8 cellular contexts compared by ENCODE assay signal in the genomic region with DNA sequence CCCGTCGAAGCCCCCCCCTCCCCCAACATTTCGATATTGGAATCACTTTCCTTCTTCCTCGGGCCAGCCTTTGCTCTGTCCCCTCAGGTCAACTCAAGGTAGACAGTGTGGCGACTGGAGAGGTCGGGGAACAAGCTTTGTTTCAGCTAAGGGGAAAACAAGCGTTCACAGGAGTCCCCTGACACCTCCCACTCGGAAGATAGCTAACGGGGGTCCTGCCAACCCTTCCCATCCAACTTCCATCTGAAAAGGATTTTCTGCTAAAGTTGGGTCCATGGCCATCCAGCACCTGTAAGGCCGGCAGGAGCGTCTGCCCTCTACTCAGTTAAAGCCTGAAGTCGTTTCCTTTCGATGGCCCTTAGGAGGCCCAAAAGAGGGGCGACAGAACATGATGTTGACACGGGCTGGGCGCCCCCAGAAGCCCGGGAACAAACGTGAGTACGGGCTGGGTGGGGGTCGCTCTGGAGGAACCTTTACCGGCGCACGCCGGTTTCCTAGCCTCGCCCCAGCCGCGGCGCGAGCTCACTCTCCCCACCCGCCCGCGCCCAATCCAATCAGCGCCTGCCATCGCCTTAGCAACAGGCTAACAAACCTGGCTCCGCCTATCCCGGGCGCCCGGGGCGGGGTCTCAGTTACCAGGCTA. TPM values are rescaled to one million over a fixed set of nuclear protein-coding genes. Genes with fewer than 3 reads are reported as not detected.
DNase-seq lines count a peak whose midpoint lies in the region; TF ChIP-seq lines count a peak whose summit lies in the region.

No MANE protein-coding gene starts in this region.

- peaks cover 68% of the 10 kb centered on the region for H3K79me2 ChIP-seq in neural progenitor cell (ENCODE audit: low read depth)

- no peak for TF ChIP-seq EP300 in stomach (IDR thresholded peaks at IDR 0.05)

- no peak overlapping the region for H2AFZ ChIP-seq in neural progenitor cell (replicated peaks)

- peak overlapping the region; percentile 72 for H3K27ac Mint-ChIP-seq in neural progenitor cell

- H3K9me3 ChIP-seq in HAP-1 (no peaks in the 10 kb centered on the region), neural progenitor cell (ENCODE audit: low read depth) (no peaks in the 10 kb centered on the region), stomach (no peaks in the 10 kb centered on the region)

- intact Hi-C loops in stomach (cut with DNase I; ENCODE audit: low total_unique reads) = loop anchor here (10.0 kb wide), 1 partner anchor 276 kb away; no protein-coding TSS in a partner anchor

- WGBS in stomach, 5 donors = 0% methylated on average over 14 to 39 of the region's 39 CpGs

- H4K20me1 ChIP-seq in neural progenitor cell (ENCODE audit: low read depth) = peaks cover 7% of the 10 kb centered on the region

- no peak for TF ChIP-seq CTCF in foreskin fibroblast (IDR thresholded peaks at IDR 0.05; ENCODE audit: low read depth, low read length)
- no peak for TF ChIP-seq CTCF in neural progenitor cell (IDR thresholded peaks at IDR 0.05)
- no peak for TF ChIP-seq CTCF in stomach (IDR thresholded peaks at IDR 0.05)

- in situ Hi-C loops in HAP-1 (cut with MboI; ENCODE audit: low sequenced_read_pairs) = loop anchor here (10.0 kb wide), 2 partner anchors 276 to 516 kb away; no protein-coding TSS in a partner anchor

- peaks cover 75% of the 10 kb centered on the region for H3F3A ChIP-seq in neural progenitor cell (ENCODE audit: low read depth)

- peaks cover 43% of the 10 kb centered on the region for H3K36me3 ChIP-seq in HAP-1 (replicated peaks)
- peaks cover 22% of the 10 kb centered on the region for H3K36me3 ChIP-seq in neural progenitor cell
- H3K36me3 ChIP-seq in stomach = peaks cover under 1 to 26% (median 24%) of the 10 kb centered on the region in 4 donors

- peaks cover 14% of the 10 kb centered on the region for H3K36me3 Mint-ChIP-seq in neural progenitor cell

- H3K4me3 Mint-ChIP-seq in neural progenitor cell = peak overlapping the region; percentile 93

- H3K4me3 ChIP-seq in HAP-1 = peak overlapping the region; percentile 63
- H3K4me3 ChIP-seq in foreskin fibroblast (ENCODE audit: low read depth in 1 of 2, low read length in 2 of 2) = peak overlapping the region; percentile 74 to 77
- H3K4me3 ChIP-seq in neural progenitor cell = peak overlapping the region; percentile 99
- peak overlapping the region; percentile 63 to 76 (median 70) for H3K4me3 ChIP-seq in stomach

- peaks cover 3% of the 10 kb centered on the region for H3K27me3 Mint-ChIP-seq in neural progenitor cell (ENCODE audit: insufficient read depth, low read depth)

- DNase-seq in ELR (ENCODE audit: low read depth) (peak; percentile 97), HAP-1 (ENCODE audit: low spot score in 2 of 2) (peak; percentile 95 to 99), M059J (ENCODE audit: low read depth) (peak; percentile 96), SHP77 treated with DMSO at 0.1 percent for 48 hours (lab: John Stamatoyannopoulos, UW) (peak; percentile 84), activated gamma-delta T cell treated with Interleukin-2 at 50 U/mL for 16 hours (peak; percentile 98), foreskin fibroblast (peak; percentile 95 to 99), neural progenitor cell (ENCODE audit: low spot score) (peak; percentile 99), stomach (peak; percentile 99)

- H3K27me3 ChIP-seq in HAP-1 (ENCODE audit: low read depth) (no peaks in the 10 kb centered on the region), neural progenitor cell (no peaks in the 10 kb centered on the region), stomach (no peaks in the 10 kb centered on the region)

- no peaks in the 10 kb centered on the region for H3K9me3 Mint-ChIP-seq in neural progenitor cell

- H3K27ac ChIP-seq in neural progenitor cell = peak overlapping the region; percentile 100
- H3K27ac ChIP-seq in stomach = peak overlapping the region; percentile 96 to 99 (median 99)

- H3K4me1 Mint-ChIP-seq in neural progenitor cell = peaks cover 32% of the 10 kb centered on the region

- peaks cover 10% of the 10 kb centered on the region for H3K4me1 ChIP-seq in HAP-1
- H3K4me1 ChIP-seq in neural progenitor cell = peaks cover 21% of the 10 kb centered on the region
- peaks cover 0 to 50% (median 32%) of the 10 kb centered on the region in 4 donors for H3K4me1 ChIP-seq in stomach

- H3K9ac ChIP-seq in neural progenitor cell = peak overlapping the region; percentile 100

- peak overlapping the region; percentile 94 for H3K4me2 ChIP-seq in neural progenitor cell

- no peak for TF ChIP-seq POLR2A in stomach (IDR thresholded peaks at IDR 0.05)

RNA-seq across cellular contexts. Expression of a gene that starts 2.5 kb away (rescaled TPM):
- 54.3 and 60.2 TPM in 2 replicates for total RNA-seq in M059J (2014; rRNA removed; shearing (Covaris generic))
- total RNA-seq in neural progenitor cell (ENCODE audit: low replicate concordance) = 79.3 and 126 TPM in 2 replicates
- 100 to 1,000 TPM in 1 of 5 donors, 10 to 100 TPM in 3, 1 to 10 TPM in 1; 8.7 to 188 (median 44.6) TPM for total RNA-seq in stomach
- 10 to 100 TPM; 16.4 to 26.0 (median 24.1) TPM for polyA plus RNA-seq in stomach

Comparison
In these comparisons a context has a peak if more than half of its experiments do, and no peak if none do; other contexts are left out.
1. Peak in every context shown above with its lines: DNase-seq, H3K4me3 ChIP-seq and H3K27ac ChIP-seq.